ENCODE assay signal across 14 cellular contexts in genomic region chr10:11303671-11304170, GRCh38.
A peak's percentile ranks its signal among the peaks of the same experiment; 100 is the strongest.
DNase-seq lines count a peak whose midpoint lies in the region; ATAC-seq and TF ChIP-seq lines count a peak whose summit lies in the region.
"Had no signal": no experiment of that assay in that cellular context is flagged by ENCODE, and none has a peak within 500 bp of the region (broad histone marks: within the 10 kb centered on the region; RNA-seq: fewer than 3 reads in every experiment).

No MANE protein-coding gene starts in this region.

- H3K9me3 Mint-ChIP-seq in activated naive CD4-positive, alpha-beta T cell treated with anti-CD3 and anti-CD28 coated beads, Interleukin-2, amount 50 U/mL, for 72 hours: peaks cover 3 to 37% of the 10 kb centered on the region in 2 donors
- no peaks in the 10 kb centered on the region for H3K9me3 Mint-ChIP-seq in effector memory CD8-positive, alpha-beta T cell
- peaks cover 12 to 14% of the 10 kb centered on the region in 2 donors for H3K9me3 Mint-ChIP-seq in stimulated activated naive B cell treated with anti-CD40 and anti-IgM and Interleukin-4, amounts not matched to agents 10 μg/mL and 1 μg/mL and 100 μg/mL, for 72 hours

- no peak overlapping the region for H2AFZ ChIP-seq in hepatocyte

- H3K4me3 ChIP-seq in hepatocyte: no peak overlapping the region
- H3K4me3 ChIP-seq: BLaER1, SJSA1 had no signal

- no peaks in the 10 kb centered on the region for H3K9me3 ChIP-seq in hepatocyte (ENCODE audit: low read depth)

- H3K4me1 Mint-ChIP-seq in effector memory CD8-positive, alpha-beta T cell (ENCODE audit: low read depth in 2 of 2): peaks cover 38 to 45% of the 10 kb centered on the region in 2 donors
- H3K4me1 Mint-ChIP-seq in stimulated activated naive B cell treated with anti-CD40 and anti-IgM and Interleukin-4, amounts not matched to agents 10 μg/mL and 1 μg/mL and 100 μg/mL, for 72 hours: peaks cover 13 to 18% of the 10 kb centered on the region in 2 donors

- 90% methylated on average over 6 of the region's 6 CpGs for WGBS in hepatocyte (ENCODE audit: low lambda C conversion rate, missing lambda C conversion rate)

- ATAC-seq in activated naive CD4-positive, alpha-beta T cell treated with anti-CD3 and anti-CD28 coated beads, Interleukin-2, amount 50 U/mL, for 72 hours: no peak
- no peak for ATAC-seq in effector memory CD8-positive, alpha-beta T cell (replicated peaks)
- no peak for ATAC-seq in stimulated activated naive B cell treated with anti-CD40 and anti-IgM and Interleukin-4, amounts not matched to agents 10 μg/mL and 1 μg/mL and 100 μg/mL, for 72 hours (replicated peaks)

- H3K36me3 Mint-ChIP-seq in activated naive CD4-positive, alpha-beta T cell treated with anti-CD3 and anti-CD28 coated beads, Interleukin-2, amount 50 U/mL, for 72 hours: peaks cover 79 to 92% of the 10 kb centered on the region in 2 donors
- peaks cover 88% of the 10 kb centered on the region for H3K36me3 Mint-ChIP-seq in effector memory CD8-positive, alpha-beta T cell (ENCODE audit: insufficient read depth)
- H3K36me3 Mint-ChIP-seq in stimulated activated naive B cell treated with anti-CD40 and anti-IgM and Interleukin-4, amounts not matched to agents 10 μg/mL and 1 μg/mL and 100 μg/mL, for 72 hours: peaks cover 78 to 95% of the 10 kb centered on the region in 2 donors

- no peaks in the 10 kb centered on the region for H4K20me1 ChIP-seq in hepatocyte (ENCODE audit: insufficient read depth, poor library complexity, severe bottlenecking)

- no peaks in the 10 kb centered on the region for H3K9me2 ChIP-seq in hepatocyte (replicated peaks; ENCODE audit: insufficient read depth)

- no peaks in the 10 kb centered on the region for H3K36me3 ChIP-seq in hepatocyte (replicated peaks; ENCODE audit: insufficient read depth, low read depth)
- H3K36me3 ChIP-seq: SJSA1 had no signal

- H3K27me3 Mint-ChIP-seq in effector memory CD8-positive, alpha-beta T cell: no peaks in the 10 kb centered on the region
- no peaks in the 10 kb centered on the region for H3K27me3 Mint-ChIP-seq in stimulated activated naive B cell treated with anti-CD40 and anti-IgM and Interleukin-4, amounts not matched to agents 10 μg/mL and 1 μg/mL and 100 μg/mL, for 72 hours

- no peaks in the 10 kb centered on the region for H3K4me1 ChIP-seq in hepatocyte (ENCODE audit: insufficient read depth)
- H3K4me1 ChIP-seq: BLaER1, SJSA1 had no signal

- H3K27ac ChIP-seq in hepatocyte: no peak overlapping the region
- H3K27ac ChIP-seq: BLaER1, SJSA1 had no signal

- peak overlapping the region; percentile 52 to 85 for H3K27ac Mint-ChIP-seq in activated naive CD4-positive, alpha-beta T cell treated with anti-CD3 and anti-CD28 coated beads, Interleukin-2, amount 50 U/mL, for 72 hours
- peak overlapping the region; percentile 66 to 89 for H3K27ac Mint-ChIP-seq in effector memory CD8-positive, alpha-beta T cell
- peak overlapping the region; percentile 72 for H3K27ac Mint-ChIP-seq in stimulated activated naive B cell treated with anti-CD40 and anti-IgM and Interleukin-4, amounts not matched to agents 10 μg/mL and 1 μg/mL and 100 μg/mL, for 72 hours

- no peaks in the 10 kb centered on the region for H3K79me2 ChIP-seq in hepatocyte

- DNase-seq in activated naive CD4-positive, alpha-beta T cell treated with anti-CD3 and anti-CD28 coated beads, Interleukin-2, amount 50 U/mL, for 72 hours (ENCODE audit: low spot score in 2 of 2): no peak
- DNase-seq in activated naive CD4-positive, alpha-beta T cell treated with Interleukin-2 at 50 U/mL for 16 hours: no peak
- DNase-seq in effector memory CD8-positive, alpha-beta T cell: no peak
- no peak for DNase-seq in stimulated activated naive B cell treated with anti-CD40 and anti-IgM and Interleukin-4, amounts not matched to agents 10 μg/mL and 1 μg/mL and 100 μg/mL, for 72 hours
- DNase-seq in hepatocyte (ENCODE audit: low spot score): no peak
- DNase-seq in NCI-H2107 (lab: John Stamatoyannopoulos, UW): no peak
- DNase-seq: HCEC 1CT; MV-4-11; NCI-H1417 treated with DMSO at 0.1 percent for 48 hours; NCI-H2029; NK-92 treated with Interleukin-12 subunit alpha and Interleukin-12 subunit beta, amount 100 ng/mL, for 24 hours had no signal

- no peaks in the 10 kb centered on the region for H3K27me3 ChIP-seq in hepatocyte
- H3K27me3 ChIP-seq: BLaER1, SJSA1 had no signal

- no peak overlapping the region for H3K4me2 ChIP-seq in hepatocyte
- H3K4me2 ChIP-seq: BLaER1 had no signal

- H3K4me3 Mint-ChIP-seq in effector memory CD8-positive, alpha-beta T cell: no peak overlapping the region
- no peak overlapping the region for H3K4me3 Mint-ChIP-seq in stimulated activated naive B cell treated with anti-CD40 and anti-IgM and Interleukin-4, amounts not matched to agents 10 μg/mL and 1 μg/mL and 100 μg/mL, for 72 hours

- TF ChIP-seq CTCF in hepatocyte (IDR thresholded peaks at IDR 0.05; ENCODE audit: poor library complexity): no peak

TF ChIP-seq in PFSK-1, 5 proteins besides CTCF, POLR2A, EP300 and RAD21:
- TF ChIP-seq SIN3A (IDR thresholded peaks at IDR 0.05; ENCODE audit: borderline replicate concordance, insufficient read depth, low read length): no peak
- TF ChIP-seq REST (IDR thresholded peaks at IDR 0.05; ENCODE audit: insufficient read depth in 1 of 2, low read depth in 2 of 2, low read length in 2 of 2): no peak
- peak; percentile 15; the same call in 1 of the 2 replicates for TF ChIP-seq POLR2AphosphoS5 (IDR thresholded peaks at IDR 0.05; ENCODE audit: low read depth, low read length)
- no peak for TF ChIP-seq FOXP2 (optimal IDR thresholded peaks at IDR 0.05; ENCODE audit: borderline replicate concordance, extremely low read depth, extremely low read length, insufficient read depth)
- no peak for TF ChIP-seq TAF1 (IDR thresholded peaks at IDR 0.05; ENCODE audit: borderline replicate concordance, insufficient read depth, low read length)
